ENCODE assay signal across 8 cellular contexts in genomic region chr2:180953550-180953949, GRCh38.
"Had no signal": no experiment of that assay in that cellular context is flagged by ENCODE, and none has a peak within 500 bp of the region (broad histone marks: within the 10 kb centered on the region; RNA-seq: fewer than 3 reads in every experiment).

No MANE protein-coding gene starts in this region.

- H3K9ac ChIP-seq: GM23248 had no signal

- H3K9me3 ChIP-seq: HAP-1 had no signal

- H3K4me3 ChIP-seq: GM23248, HAP-1 had no signal

- H3K4me1 ChIP-seq: HAP-1 had no signal

- ATAC-seq: HCT116 had no signal

- DNase-seq: GM23248, GOT3, H7, IMR-90, KG1 had no signal

- H2AFZ ChIP-seq: GM23248 had no signal

- H3K36me3 ChIP-seq: HAP-1 had no signal

- H3K27ac ChIP-seq: GM23248, HL-60 had no signal
